ENCODE assay signal across 21 cellular contexts in the genomic region with DNA sequence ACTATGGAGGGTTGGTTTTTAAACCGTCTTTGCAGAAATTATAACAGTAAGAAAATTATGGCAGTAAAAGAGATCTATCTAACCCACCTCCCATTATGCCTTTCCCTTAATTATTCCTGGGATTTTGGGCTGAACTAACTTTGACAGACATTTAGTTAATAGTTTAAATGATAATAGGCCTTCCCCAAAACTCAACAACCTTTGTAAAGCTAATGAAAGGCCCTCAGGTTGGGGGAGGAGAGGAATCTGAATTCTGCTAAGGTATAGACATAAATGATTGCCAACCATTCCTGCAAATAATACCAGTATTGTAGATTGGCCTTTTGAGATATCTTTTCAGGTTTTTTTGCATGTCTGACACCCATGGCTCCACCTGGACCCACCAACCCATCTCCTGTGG. TPM values are rescaled to one million over a fixed set of nuclear protein-coding genes. Genes with fewer than 3 reads are reported as not detected.
A peak's percentile ranks its signal among the peaks of the same experiment; 100 is the strongest.
DNase-seq lines count a peak whose midpoint lies in the region; ATAC-seq lines count a peak whose summit lies in the region.
"Had no signal": no experiment of that assay in that cellular context is flagged by ENCODE, and none has a peak within 500 bp of the region (broad histone marks: within the 10 kb centered on the region; RNA-seq: fewer than 3 reads in every experiment).

No MANE protein-coding gene starts in this region.

- peak overlapping the region; percentile 82 for H3K9ac ChIP-seq in HUES6 (ENCODE audit: low read length)
- H3K9ac ChIP-seq in iPS-15b (ENCODE audit: low read depth, low read length): no peak overlapping the region

- H3K36me3 ChIP-seq in HUES6 (ENCODE audit: control insufficient read depth, insufficient read depth, low read length): peaks cover under 1% of the 10 kb centered on the region; the same call in 1 of the 2 replicates
- no peaks in the 10 kb centered on the region for H3K36me3 ChIP-seq in iPS-15b (ENCODE audit: control insufficient read depth, insufficient read depth, low read length)

- CTCF ChIA-PET in activated naive CD4-positive, alpha-beta T cell treated with anti-CD3 and anti-CD28 coated beads, Interleukin-2, amount 10 ng/mL, durations not matched to agents 7 days and 5 days (lab: Charles Lee): interaction anchor here (2.8 kb wide), 1 partner anchor 286 kb away, joined by 17 read pairs; no protein-coding TSS in a partner anchor

- peaks cover 14% of the 10 kb centered on the region for H3K27me3 Mint-ChIP-seq in activated T-helper 2 cell treated with anti-CD3 and anti-CD28 coated beads, Interferon-gamma antibody, Interleukin-2, Interleukin-4, amounts not matched to agents 10 μg/mL and 5 μg/mL and 100 μg/mL, durations not matched to agents 14 hours and 24 hours and 36 hours (ENCODE audit: low read depth)
- H3K27me3 Mint-ChIP-seq in activated naive CD4-positive, alpha-beta T cell treated with anti-CD3 and anti-CD28 coated beads, Interleukin-2, amount 10 ng/mL, durations not matched to agents 7 days and 5 days: peaks cover 14% of the 10 kb centered on the region
- H3K27me3 Mint-ChIP-seq: B cell had no signal

- H3K9me3 Mint-ChIP-seq in activated T-helper 2 cell treated with anti-CD3 and anti-CD28 coated beads, Interferon-gamma antibody, Interleukin-2, Interleukin-4, amounts not matched to agents 10 μg/mL and 5 μg/mL and 100 μg/mL, durations not matched to agents 14 hours and 24 hours and 36 hours: no peaks in the 10 kb centered on the region
- no peaks in the 10 kb centered on the region for H3K9me3 Mint-ChIP-seq in activated naive CD4-positive, alpha-beta T cell treated with anti-CD3 and anti-CD28 coated beads, Interleukin-2, amount 10 ng/mL, durations not matched to agents 7 days and 5 days

- H3K9me3 ChIP-seq in HUES6 (ENCODE audit: control insufficient read depth, insufficient read depth, low read depth, low read length) (no peaks in the 10 kb centered on the region), iPS-15b (ENCODE audit: control insufficient read depth, insufficient read depth, low read length) (no peaks in the 10 kb centered on the region)

- no peaks in the 10 kb centered on the region for H3K27me3 ChIP-seq in HUES6 (ENCODE audit: control insufficient read depth, insufficient read depth, low read length)
- H3K27me3 ChIP-seq in iPS-15b (ENCODE audit: control insufficient read depth, insufficient read depth, low read length): no peaks in the 10 kb centered on the region

- H3K4me3 ChIP-seq in HUES6 (ENCODE audit: low read depth, low read length) (peak overlapping the region; percentile 52), iPS-15b (ENCODE audit: low read depth, low read length) (peak overlapping the region; percentile 9)

- H3K27ac Mint-ChIP-seq in activated T-helper 2 cell treated with anti-CD3 and anti-CD28 coated beads, Interferon-gamma antibody, Interleukin-2, Interleukin-4, amounts not matched to agents 10 μg/mL and 5 μg/mL and 100 μg/mL, durations not matched to agents 14 hours and 24 hours and 36 hours: peak overlapping the region; percentile 8
- no peak overlapping the region for H3K27ac Mint-ChIP-seq in activated naive CD4-positive, alpha-beta T cell treated with anti-CD3 and anti-CD28 coated beads, Interleukin-2, amount 10 ng/mL, durations not matched to agents 7 days and 5 days
- H3K27ac Mint-ChIP-seq: B cell had no signal

- ATAC-seq in HG03025 (IDR thresholded peaks at IDR 0.05; ENCODE audit: low FRiP score, unreplicated experiment): no peak

- peaks cover 21% of the 10 kb centered on the region for H3K4me1 Mint-ChIP-seq in activated T-helper 2 cell treated with anti-CD3 and anti-CD28 coated beads, Interferon-gamma antibody, Interleukin-2, Interleukin-4, amounts not matched to agents 10 μg/mL and 5 μg/mL and 100 μg/mL, durations not matched to agents 14 hours and 24 hours and 36 hours (ENCODE audit: low read depth)
- peaks cover 19% of the 10 kb centered on the region for H3K4me1 Mint-ChIP-seq in activated naive CD4-positive, alpha-beta T cell treated with anti-CD3 and anti-CD28 coated beads, Interleukin-2, amount 10 ng/mL, durations not matched to agents 7 days and 5 days
- H3K4me1 Mint-ChIP-seq: B cell had no signal

- H3K4me1 ChIP-seq in HUES6 (ENCODE audit: control insufficient read depth, insufficient read depth, low read length): peaks cover 42% of the 10 kb centered on the region
- peaks cover 25% of the 10 kb centered on the region for H3K4me1 ChIP-seq in iPS-15b (ENCODE audit: control insufficient read depth, insufficient read depth, low read length)

- intact Hi-C loops in activated T-helper 2 cell treated with anti-CD3 and anti-CD28 coated beads, Interferon-gamma antibody, Interleukin-2, Interleukin-4, amounts not matched to agents 10 μg/mL and 5 μg/mL and 100 μg/mL, durations not matched to agents 14 hours and 24 hours and 36 hours (cut with micrococcal nuclease): loop anchor here (5.0 kb wide), 3 partner anchors 139 to 276 kb away; no protein-coding TSS in a partner anchor

- no peak for DNase-seq in activated T-helper 2 cell treated with anti-CD3 and anti-CD28 coated beads, Interferon-gamma antibody, Interleukin-2, Interleukin-4, amounts not matched to agents 10 μg/mL and 5 μg/mL and 100 μg/mL, durations not matched to agents 14 hours and 24 hours and 36 hours (ENCODE audit: low spot score)
- DNase-seq in activated CD4-positive, alpha-beta T cell treated with anti-CD3 and anti-CD28 coated beads, Interleukin-2, amount 50 U/mL, for 4 hours: no peak
- DNase-seq in activated naive CD4-positive, alpha-beta T cell treated with anti-CD3 and anti-CD28 coated beads, Interleukin-2, amount 10 ng/mL, durations not matched to agents 7 days and 5 days: no peak
- DNase-seq in CD1c-positive myeloid dendritic cell (ENCODE audit: extremely low spot score): no peak
- DNase-seq: Calu3, DMS79 treated with DMSO at 0.1 percent for 48 hours, H7, NCI-H1048, NCI-H1417, NCI-H1694, NCI-H2029 treated with DMSO at 0.1 percent for 48 hours, NCI-H526 treated with DMSO at 0.1 percent for 48 hours, SHP77 had no signal

- H3K36me3 Mint-ChIP-seq in activated T-helper 2 cell treated with anti-CD3 and anti-CD28 coated beads, Interferon-gamma antibody, Interleukin-2, Interleukin-4, amounts not matched to agents 10 μg/mL and 5 μg/mL and 100 μg/mL, durations not matched to agents 14 hours and 24 hours and 36 hours (ENCODE audit: low read depth): no peaks in the 10 kb centered on the region
- H3K36me3 Mint-ChIP-seq in activated naive CD4-positive, alpha-beta T cell treated with anti-CD3 and anti-CD28 coated beads, Interleukin-2, amount 10 ng/mL, durations not matched to agents 7 days and 5 days: no peaks in the 10 kb centered on the region

- H3K4me3 Mint-ChIP-seq in activated T-helper 2 cell treated with anti-CD3 and anti-CD28 coated beads, Interferon-gamma antibody, Interleukin-2, Interleukin-4, amounts not matched to agents 10 μg/mL and 5 μg/mL and 100 μg/mL, durations not matched to agents 14 hours and 24 hours and 36 hours (ENCODE audit: low read depth): no peak overlapping the region
- H3K4me3 Mint-ChIP-seq in activated naive CD4-positive, alpha-beta T cell treated with anti-CD3 and anti-CD28 coated beads, Interleukin-2, amount 10 ng/mL, durations not matched to agents 7 days and 5 days: no peak overlapping the region
- H3K4me3 Mint-ChIP-seq: B cell had no signal

- H3K27ac ChIP-seq in HUES6 (ENCODE audit: low read depth, low read length): peak overlapping the region; percentile 82
- H3K27ac ChIP-seq: C4-2B, RWPE1 had no signal

RNA-seq across cellular contexts. Expression of a gene that starts 27.2 kb away (rescaled TPM):
- not detected in 2 replicates for total RNA-seq in activated T-helper 2 cell treated with anti-CD3 and anti-CD28 coated beads, Interferon-gamma antibody, Interleukin-2, Interleukin-4, amounts not matched to agents 10 μg/mL and 5 μg/mL and 100 μg/mL, durations not matched to agents 14 hours and 24 hours and 36 hours
- total RNA-seq: B cell, Calu3, H7, NCI-H460, SK-MEL-5 had no signal

RNA-seq across cellular contexts. Expression of a gene that starts 44.2 kb away (rescaled TPM):
- not detected in 2 replicates for total RNA-seq in activated T-helper 2 cell treated with anti-CD3 and anti-CD28 coated beads, Interferon-gamma antibody, Interleukin-2, Interleukin-4, amounts not matched to agents 10 μg/mL and 5 μg/mL and 100 μg/mL, durations not matched to agents 14 hours and 24 hours and 36 hours
- total RNA-seq: B cell, Calu3, H7, NCI-H460, SK-MEL-5 had no signal
